Comparison of ENCODE assay signal across 1 cellular context in genomic region chr15:70023769-70024491, GRCh38.
TF ChIP-seq lines count a peak whose summit lies in the region.

No MANE protein-coding gene starts in this region.

TF ChIP-seq in HepG2, 621 proteins besides CTCF, POLR2A, EP300 and RAD21 (continued from another document):
- TF ChIP-seq JUN (CRISPR knock-in tag; IDR thresholded peaks at IDR 0.05) (no peak), DDIT3 (CRISPR knock-in tag; IDR thresholded peaks at IDR 0.05) (no peak), ZNF446 (CRISPR knock-in tag; IDR thresholded peaks at IDR 0.05) (no peak), ZNF7 (CRISPR knock-in tag; IDR thresholded peaks at IDR 0.05) (no peak), HOXA3 (CRISPR knock-in tag; IDR thresholded peaks at IDR 0.05) (no peak), CAMTA2 (CRISPR knock-in tag; IDR thresholded peaks at IDR 0.05; ENCODE audit: borderline replicate concordance) (no peak)
- TF ChIP-seq, protein P1, sequence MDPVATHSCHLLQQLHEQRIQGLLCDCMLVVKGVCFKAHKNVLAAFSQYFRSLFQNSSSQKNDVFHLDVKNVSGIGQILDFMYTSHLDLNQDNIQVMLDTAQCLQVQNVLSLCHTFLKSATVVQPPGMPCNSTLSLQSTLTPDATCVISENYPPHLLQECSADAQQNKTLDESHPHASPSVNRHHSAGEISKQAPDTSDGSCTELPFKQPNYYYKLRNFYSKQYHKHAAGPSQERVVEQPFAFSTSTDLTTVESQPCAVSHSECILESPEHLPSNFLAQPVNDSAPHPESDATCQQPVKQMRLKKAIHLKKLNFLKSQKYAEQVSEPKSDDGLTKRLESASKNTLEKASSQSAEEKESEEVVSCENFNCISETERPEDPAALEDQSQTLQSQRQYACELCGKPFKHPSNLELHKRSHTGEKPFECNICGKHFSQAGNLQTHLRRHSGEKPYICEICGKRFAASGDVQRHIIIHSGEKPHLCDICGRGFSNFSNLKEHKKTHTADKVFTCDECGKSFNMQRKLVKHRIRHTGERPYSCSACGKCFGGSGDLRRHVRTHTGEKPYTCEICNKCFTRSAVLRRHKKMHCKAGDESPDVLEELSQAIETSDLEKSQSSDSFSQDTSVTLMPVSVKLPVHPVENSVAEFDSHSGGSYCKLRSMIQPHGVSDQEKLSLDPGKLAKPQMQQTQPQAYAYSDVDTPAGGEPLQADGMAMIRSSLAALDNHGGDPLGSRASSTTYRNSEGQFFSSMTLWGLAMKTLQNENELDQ (CRISPR knock-in tag; IDR thresholded peaks at IDR 0.05; ENCODE audit: borderline replicate concordance): no peak
